1 cellular context compared by ENCODE assay signal in genomic region chr1:21594935-21595897, GRCh38.
TF ChIP-seq lines count a peak whose summit lies in the region.

No MANE protein-coding gene starts in this region.

TF ChIP-seq in K562, 482 proteins besides CTCF, POLR2A, EP300 and RAD21 (continued from another document and continues in another):
- peak; percentile 56 for TF ChIP-seq RBM25 (IDR thresholded peaks at IDR 0.05; ENCODE audit: low read depth, low read length, severe bottlenecking)
- peak; percentile 68 for TF ChIP-seq ZNF121 (CRISPR knock-in tag; conservative IDR thresholded peaks at IDR 0.05)
- TF ChIP-seq ZNF586 (CRISPR knock-in tag; conservative IDR thresholded peaks at IDR 0.05), result no peak
- TF ChIP-seq GABPB1 (CRISPR knock-in tag; IDR thresholded peaks at IDR 0.05), result peak; percentile 59; the same call in 1 of the 2 replicates
- 0 out of 2 replicates have a peak, but pooled peaks have one; percentile 37 for TF ChIP-seq SUPT5H (IDR thresholded peaks at IDR 0.05)
- peak; percentile 45; the same call in 1 of the 2 replicates for TF ChIP-seq RB1 (IDR thresholded peaks at IDR 0.05; ENCODE audit: low read depth)
- TF ChIP-seq GTF2E2 (tag; IDR thresholded peaks at IDR 0.05), result no peak
- no peak for TF ChIP-seq MYC (IDR thresholded peaks at IDR 0.05; ENCODE audit: low read depth, low read length)
- TF ChIP-seq MYC (CRISPR knock-in tag; IDR thresholded peaks at IDR 0.05; ENCODE audit: borderline replicate concordance, low read depth), result 0 out of 2 replicates have a peak, but pooled peaks have one; percentile 9
- no peak for TF ChIP-seq TCF3 (CRISPR knock-in tag; IDR thresholded peaks at IDR 0.05)
- no peak for TF ChIP-seq MEF2D (tag; conservative IDR thresholded peaks at IDR 0.05; ENCODE audit: low read depth)
- peak; percentile 48; the same call in 1 of the 2 replicates for TF ChIP-seq ZBTB33 (CRISPR knock-in tag; IDR thresholded peaks at IDR 0.05)
- peak; percentile 87; the same call in 1 of the 2 replicates for TF ChIP-seq XRCC5 (IDR thresholded peaks at IDR 0.05; ENCODE audit: low read depth, low read length)
- TF ChIP-seq SMARCB1 (IDR thresholded peaks at IDR 0.05; ENCODE audit: insufficient read length, low read depth), result no peak
- peak; percentile 16; the same call in 1 of the 2 replicates for TF ChIP-seq ARID4B (CRISPR knock-in tag; IDR thresholded peaks at IDR 0.05)
- TF ChIP-seq TSHZ1 (CRISPR knock-in tag; IDR thresholded peaks at IDR 0.05), result no peak
- no peak for TF ChIP-seq ZNF76 (CRISPR knock-in tag; IDR thresholded peaks at IDR 0.05; ENCODE audit: borderline replicate concordance)
- TF ChIP-seq PHF21A (IDR thresholded peaks at IDR 0.05; ENCODE audit: borderline replicate concordance, low read depth), result no peak
- TF ChIP-seq THAP7 (CRISPR knock-in tag; IDR thresholded peaks at IDR 0.05), result 0 out of 2 replicates have a peak, but pooled peaks have one; percentile 14
- TF ChIP-seq NBN (IDR thresholded peaks at IDR 0.05; ENCODE audit: low read depth), result no peak
- TF ChIP-seq AFF1 (IDR thresholded peaks at IDR 0.05; ENCODE audit: low read depth in 1 of 2, partially characterized antibody in 2 of 2), result no peak
- peak; percentile 9; the same call in 1 of the 2 replicates for TF ChIP-seq FOSL1 (tag; conservative IDR thresholded peaks at IDR 0.05)
- 0 out of 4 replicates have a peak, but pooled peaks of 1 of the 2 experiments have one; percentile 31 for TF ChIP-seq UBTF (IDR thresholded peaks at IDR 0.05; ENCODE audit: borderline replicate concordance in 1 of 2, low read depth in 2 of 2, low read length in 2 of 2)
- TF ChIP-seq TFAP4 (CRISPR knock-in tag; IDR thresholded peaks at IDR 0.05; ENCODE audit: borderline replicate concordance), result peak; percentile 59; the same call in 1 of the 2 replicates
- TF ChIP-seq CBX2 (IDR thresholded peaks at IDR 0.05; ENCODE audit: insufficient read depth, low read length, poor library complexity, severe bottlenecking), result no peak
- no peak for TF ChIP-seq KDM2B (CRISPR knock-in tag; IDR thresholded peaks at IDR 0.05)
- TF ChIP-seq ZC3H4 (CRISPR knock-in tag; IDR thresholded peaks at IDR 0.05; ENCODE audit: borderline replicate concordance), result 0 out of 2 replicates have a peak, but pooled peaks have one; percentile 36
- TF ChIP-seq CC2D1A (IDR thresholded peaks at IDR 0.05), result peak; percentile 68
- TF ChIP-seq POLR2AphosphoS5 (IDR thresholded peaks at IDR 0.05; ENCODE audit: control insufficient read depth, insufficient read depth, low read depth, low read length), result no peak
- TF ChIP-seq CREM (IDR thresholded peaks at IDR 0.05; ENCODE audit: low read depth), result 0 out of 2 replicates have a peak, but pooled peaks have one; percentile 14
- peak; percentile 56; the same call in 1 of the 2 replicates for TF ChIP-seq STAG1 (CRISPR knock-in tag; IDR thresholded peaks at IDR 0.05; ENCODE audit: borderline replicate concordance)
- peak; percentile 43; the same call in 1 of the 2 replicates for TF ChIP-seq JUND (IDR thresholded peaks at IDR 0.05; ENCODE audit: borderline replicate concordance, low read depth, low read length)
- no peak; the same call in 2 of the 3 replicates for TF ChIP-seq JUND (tag; IDR thresholded peaks at IDR 0.05; ENCODE audit: borderline replicate concordance, low read depth, low read length)
- peak; percentile 32; the same call in 1 of the 2 replicates for TF ChIP-seq DMBX1 (CRISPR knock-in tag; IDR thresholded peaks at IDR 0.05; ENCODE audit: borderline replicate concordance)
- peak; percentile 18 for TF ChIP-seq ARHGAP35 (IDR thresholded peaks at IDR 0.05; ENCODE audit: partially characterized antibody)
- peak; percentile 15 for TF ChIP-seq PHF20 (IDR thresholded peaks at IDR 0.05; ENCODE audit: partially characterized antibody)
- no peak for TF ChIP-seq SP1 (CRISPR knock-in tag; IDR thresholded peaks at IDR 0.05)
- TF ChIP-seq MAZ (CRISPR knock-in tag; conservative IDR thresholded peaks at IDR 0.05 in 1 of 2, IDR thresholded peaks at IDR 0.05 in 1 of 2), result peak in 1 of 2 experiments; percentile 46; a peak in 1 of 4 replicates
